In the genomic region with DNA sequence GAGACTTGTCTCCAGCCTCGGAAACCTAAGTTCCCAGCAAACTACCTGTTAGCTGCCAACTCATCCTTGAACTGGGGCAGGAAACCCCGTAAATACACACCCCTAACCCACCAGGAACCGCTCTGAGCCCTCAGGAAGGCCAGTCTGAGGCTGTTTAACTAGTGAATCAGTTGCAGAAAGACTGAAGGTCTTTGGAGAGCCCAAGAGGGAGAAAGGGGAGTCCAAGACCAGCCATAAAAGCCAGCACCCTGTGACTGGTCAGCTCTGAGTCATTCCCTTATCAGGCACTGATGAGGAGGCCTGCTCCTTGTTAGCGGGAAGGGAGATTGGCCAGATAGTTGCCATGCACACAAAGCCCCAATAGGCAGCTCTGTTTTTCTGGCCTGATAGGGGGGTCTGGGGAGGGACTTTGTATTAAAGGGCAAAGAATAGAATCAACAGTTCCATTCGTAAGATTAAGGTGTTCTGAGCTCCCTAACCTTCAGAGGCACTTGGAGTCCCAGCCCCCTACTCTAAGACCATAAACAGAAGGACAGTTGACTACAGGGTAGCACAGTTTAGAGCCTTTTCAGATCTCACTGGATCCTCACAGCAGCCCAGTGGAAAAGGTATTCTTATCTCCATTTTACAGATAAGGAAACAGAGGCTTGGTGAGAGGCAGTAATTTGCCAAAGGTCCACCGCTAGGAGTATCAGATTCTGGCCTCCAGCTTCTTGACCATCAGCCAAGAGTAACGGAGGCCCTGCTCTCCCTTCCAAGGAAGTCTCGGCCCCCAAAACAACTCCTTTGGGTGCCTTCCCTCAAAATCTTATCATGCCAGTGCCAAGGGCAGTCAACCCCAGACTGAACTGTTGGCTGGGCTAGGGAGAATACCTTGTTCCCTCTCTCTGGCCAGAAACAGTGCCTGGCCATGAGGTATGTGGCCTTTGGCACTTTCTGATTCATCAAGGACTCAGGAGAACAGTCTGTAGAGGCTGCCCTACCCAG, we compare ENCODE assay signal across 10 cellular contexts. TPM values are rescaled to one million over a fixed set of nuclear protein-coding genes. Genes with fewer than 3 reads are reported as not detected.
DNase-seq lines count a peak whose midpoint lies in the region; TF ChIP-seq lines count a peak whose summit lies in the region.
"Had no signal": no experiment of that assay in that cellular context is flagged by ENCODE, and none has a peak within 500 bp of the region (broad histone marks: within the 10 kb centered on the region; RNA-seq: fewer than 3 reads in every experiment).

No MANE protein-coding gene starts in this region.

- H3K4me3 ChIP-seq in epithelial cell of esophagus (ENCODE audit: low read length): no peak overlapping the region
- peak overlapping the region; percentile 5 for H3K4me3 ChIP-seq in osteoblast (ENCODE audit: insufficient read depth, low read length)
- H3K4me3 ChIP-seq in lower leg skin (ENCODE audit: low read depth, poor library complexity, severe bottlenecking): no peak overlapping the region

- WGBS in lower leg skin, 2 donors: 72 to 84% methylated on average over 8 of the region's 8 CpGs

- H3K4me1 ChIP-seq in osteoblast (ENCODE audit: insufficient read depth, low read length): peaks cover 33% of the 10 kb centered on the region

- no peaks in the 10 kb centered on the region for H4K20me1 ChIP-seq in osteoblast (ENCODE audit: insufficient read depth, low read length)

- no peaks in the 10 kb centered on the region for H3K9me3 ChIP-seq in osteoblast (ENCODE audit: low read depth, low read length)

- H2AFZ ChIP-seq in osteoblast (ENCODE audit: low read length): peak overlapping the region; percentile 17

- intact Hi-C loops in lower leg skin (cut with DNase I; ENCODE audit: low total_unique reads): no loop called here

- TF ChIP-seq CTCF in epithelial cell of esophagus (IDR thresholded peaks at IDR 0.05; ENCODE audit: insufficient read depth, low read depth, low read length, missing control alignments): no peak
- TF ChIP-seq CTCF in osteoblast (IDR thresholded peaks at IDR 0.05; ENCODE audit: extremely low read depth, low read depth, low read length): no peak
- no peak for TF ChIP-seq CTCF in lower leg skin (IDR thresholded peaks at IDR 0.05)

- peak overlapping the region; percentile 82 for H3K27ac ChIP-seq in osteoblast (ENCODE audit: low read depth, low read length)

- H3K79me2 ChIP-seq in osteoblast (ENCODE audit: insufficient read depth, low read length): no peaks in the 10 kb centered on the region

- H3K27me3 ChIP-seq in osteoblast (ENCODE audit: insufficient read depth, low read length): no peaks in the 10 kb centered on the region

- H3K4me2 ChIP-seq in osteoblast (ENCODE audit: insufficient read depth, low read length): peak overlapping the region; percentile 37

- TF ChIP-seq POLR2A in lower leg skin (IDR thresholded peaks at IDR 0.05): no peak

- DNase-seq in COLO829 (ENCODE audit: low spot score) (peak; percentile 70), NCI-H460 (ENCODE audit: extremely low read depth, low read depth) (peak; percentile 77), epithelial cell of esophagus (ENCODE audit: low read depth) (peak; percentile 57), osteoblast (ENCODE audit: insufficient read length, low spot score, missing footprints) (peak; percentile 99), NCI-H2081 treated with DMSO at 0.1 percent for 48 hours (lab: John Stamatoyannopoulos, UW) (no peak), NCI-H2107 (lab: John Stamatoyannopoulos, UW) (no peak), lower leg skin (ENCODE audit: low spot score in 2 of 2) (no peak), NCI-H2227 treated with DMSO at 0.1 percent for 48 hours (lab: John Stamatoyannopoulos, UW) (no peak)
- DNase-seq: NCI-H2171 treated with DMSO at 0.1 percent for 48 hours had no signal

- H3K36me3 ChIP-seq in osteoblast (ENCODE audit: insufficient read depth, low read length): no peaks in the 10 kb centered on the region

RNA-seq across cellular contexts. Expression of gene KRT19, which starts 2.2 kb away (rescaled TPM):
- total RNA-seq in NCI-H460 (2014; rRNA removed; shearing (Covaris generic)): 1,671 and 1,675 TPM in 2 replicates
- 1,767 and 1,798 TPM in 2 replicates for polyA plus RNA-seq in NCI-H460 (2014; cell fraction: nucleus; rRNA removed)
- total RNA-seq in osteoblast (68.8 and 69.0 TPM in 2 replicates), lower leg skin (100 to 1,000 TPM in 3 of 4 donors, 10 to 100 TPM in 1; 96.0 to 482 (median 285) TPM)

RNA-seq across cellular contexts. Expression of gene KRT15, which starts 11.7 kb away (rescaled TPM):
- total RNA-seq in NCI-H460 (2014; rRNA removed; shearing (Covaris generic)): 3.7 and 6.0 TPM in 2 replicates
- polyA plus RNA-seq in NCI-H460 (2014; cell fraction: nucleus; rRNA removed): 4.4 and 5.8 TPM in 2 replicates
- 0.59 and 0.72 TPM in 2 replicates for total RNA-seq in osteoblast
- total RNA-seq in lower leg skin: 1,000 to 10,000 TPM in 2 of 4 donors, 100 to 1,000 TPM in 2; 802 to 1,380 (median 1,140) TPM

RNA-seq across cellular contexts. Expression of gene KRT13, which starts 24.9 kb away (rescaled TPM):
- total RNA-seq in NCI-H460 (2014; rRNA removed; shearing (Covaris generic)): not detected in 2 replicates
- polyA plus RNA-seq in NCI-H460 (2014; cell fraction: nucleus; rRNA removed): not detected in 2 replicates
- not detected in 2 replicates for total RNA-seq in osteoblast
- under 1 TPM in 2 of 4 donors, not detected in 2; 0.19 to 0.46 TPM for total RNA-seq in lower leg skin
- total RNA-seq: temporal lobe had no signal

RNA-seq across cellular contexts. Expression of gene KRT36, which starts 40.6 kb away (rescaled TPM):
- total RNA-seq in NCI-H460 (2014; rRNA removed; shearing (Covaris generic)): not detected in 2 replicates
- polyA plus RNA-seq in NCI-H460 (2014; cell fraction: nucleus; rRNA removed): not detected in 2 replicates
- total RNA-seq in osteoblast (0.36 TPM in 1 of 2 replicates, not detected in the other), lower leg skin (under 1 TPM in 1 of 4 donors, not detected in 3; 0.97 TPM)
- total RNA-seq: temporal lobe had no signal

RNA-seq across cellular contexts. Expression of gene KRT9, which starts 41.5 kb away (rescaled TPM):
- not detected in 2 replicates for total RNA-seq in NCI-H460 (2014; rRNA removed; shearing (Covaris generic))
- not detected in 2 replicates for polyA plus RNA-seq in NCI-H460 (2014; cell fraction: nucleus; rRNA removed)
- not detected in 2 replicates for total RNA-seq in osteoblast
- 1 to 10 TPM in 1 of 4 donors, under 1 TPM in 2, not detected in 1; 0.47 to 1.6 (median 0.91) TPM for total RNA-seq in lower leg skin
- total RNA-seq: temporal lobe had no signal

Comparison
In these comparisons a context has a peak if more than half of its experiments do, and no peak if none do; other contexts are left out.
1. DNase-seq: peak in COLO829 (single experiment), NCI-H460 (single experiment), epithelial cell of esophagus (single experiment) and osteoblast (single experiment); none in NCI-H2081 treated with DMSO at 0.1 percent for 48 hours (single experiment), NCI-H2107 (single experiment), lower leg skin (0 of 2) and NCI-H2227 treated with DMSO at 0.1 percent for 48 hours (single experiment).
2. RNA of gene KRT15, which starts 11.7 kb away (total RNA-seq): 802 to 1,380 TPM in lower leg skin; 3.7 to 6.0 TPM in NCI-H460 and 0.59 to 0.72 TPM in osteoblast; every median in the first group is over 100 times any median in the second.